10 cellular contexts compared by ENCODE assay signal in the genomic region with DNA sequence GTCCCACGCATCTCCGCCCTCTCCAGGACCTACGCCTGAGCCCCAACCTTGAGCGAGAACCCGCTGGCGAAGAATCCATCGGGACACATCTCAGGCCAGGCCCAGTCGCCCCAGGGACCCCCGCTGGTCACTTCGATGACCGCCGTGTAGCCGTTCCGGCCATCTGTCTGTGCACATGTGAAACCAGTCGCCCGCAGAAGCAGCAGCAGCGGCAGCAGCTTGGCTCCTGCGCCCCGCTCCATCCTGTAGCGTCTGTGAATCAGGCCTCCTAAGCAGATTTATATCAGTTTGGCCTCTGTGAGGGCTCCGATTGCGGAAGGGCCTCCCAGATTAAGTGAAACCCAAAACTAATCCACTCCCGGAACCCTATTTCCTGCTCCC. TPM values are rescaled to one million over a fixed set of nuclear protein-coding genes. Genes with fewer than 3 reads are reported as not detected.
DNase-seq lines count a peak whose midpoint lies in the region; ATAC-seq and TF ChIP-seq lines count a peak whose summit lies in the region.
"Had no signal": no experiment of that assay in that cellular context is flagged by ENCODE, and none has a peak within 500 bp of the region (broad histone marks: within the 10 kb centered on the region; RNA-seq: fewer than 3 reads in every experiment).

A gene with protein sequence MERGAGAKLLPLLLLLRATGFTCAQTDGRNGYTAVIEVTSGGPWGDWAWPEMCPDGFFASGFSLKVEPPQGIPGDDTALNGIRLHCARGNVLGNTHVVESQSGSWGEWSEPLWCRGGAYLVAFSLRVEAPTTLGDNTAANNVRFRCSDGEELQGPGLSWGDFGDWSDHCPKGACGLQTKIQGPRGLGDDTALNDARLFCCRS (minus strand): TSS at position 254 of the 381 bp plus-strand sequence. CDS start 12 bp downstream, at position 242.

- peak within 1 kb of the TSS; percentile 78 for H2AFZ ChIP-seq in osteoblast (ENCODE audit: low read length)

- H3K9ac ChIP-seq in colonic mucosa (ENCODE audit: low read depth in 2 of 2, low read length in 2 of 2), result peak within 1 kb of the TSS in 1 of 2 donors; percentile 58

- H3K79me2 ChIP-seq in osteoblast (ENCODE audit: insufficient read depth, low read length), result no peaks in the 10 kb centered on the region

- peaks cover 64% of the 10 kb centered on the region for H3K27me3 Mint-ChIP-seq in CD4-positive, CD25-positive, alpha-beta regulatory T cell

- peak within 1 kb of the TSS; percentile 77 for H3K4me2 ChIP-seq in osteoblast (ENCODE audit: insufficient read depth, low read length)

- H3K36me3 Mint-ChIP-seq in CD4-positive, CD25-positive, alpha-beta regulatory T cell, result peaks cover 3% of the 10 kb centered on the region

- TF ChIP-seq EP300 in esophagus muscularis mucosa (IDR thresholded peaks at IDR 0.05), result no peak

- peaks cover 0 to 2% (median 0%) of the 10 kb centered on the region in 7 donors for H3K9me3 Mint-ChIP-seq in CD4-positive, CD25-positive, alpha-beta regulatory T cell

- peaks cover 34% of the 10 kb centered on the region for H3K4me1 ChIP-seq in CD4-positive, CD25-positive, alpha-beta regulatory T cell (ENCODE audit: control insufficient read depth, insufficient read depth, low read length, poor library complexity, severe bottlenecking)
- peaks cover 36 to 50% (median 49%) of the 10 kb centered on the region in 4 donors for H3K4me1 ChIP-seq in esophagus muscularis mucosa
- peaks cover 30% of the 10 kb centered on the region for H3K4me1 ChIP-seq in osteoblast (ENCODE audit: insufficient read depth, low read length)
- no peaks in the 10 kb centered on the region for H3K4me1 ChIP-seq in colonic mucosa

- no peak for DNase-seq in CD4-positive, CD25-positive, alpha-beta regulatory T cell
- DNase-seq in NCI-H524 (lab: John Stamatoyannopoulos, UW) (peak; percentile 77 to 86), esophagus muscularis mucosa (ENCODE audit: extremely low spot score) (no peak), osteoblast (ENCODE audit: insufficient read length, low spot score, missing footprints) (peak; percentile 93), putamen (ENCODE audit: low spot score) (no peak), glomerular visceral epithelial cell (ENCODE audit: extremely low spot score) (no peak), NCI-H2227 (lab: John Stamatoyannopoulos, UW; ENCODE audit: unreplicated experiment) (no peak), colonic mucosa (no peak)
- DNase-seq: occipital lobe had no signal

- no peaks in the 10 kb centered on the region for H3K36me3 ChIP-seq in CD4-positive, CD25-positive, alpha-beta regulatory T cell (ENCODE audit: control insufficient read depth, insufficient read depth, low read length)
- no peaks in the 10 kb centered on the region for H3K36me3 ChIP-seq in esophagus muscularis mucosa
- H3K36me3 ChIP-seq in osteoblast (ENCODE audit: insufficient read depth, low read length), result no peaks in the 10 kb centered on the region
- H3K36me3 ChIP-seq in colonic mucosa, result no peaks in the 10 kb centered on the region

- peak within 1 kb of the TSS in 3 of 4 donors; percentile 50 to 86 (median 61) for H3K4me3 Mint-ChIP-seq in CD4-positive, CD25-positive, alpha-beta regulatory T cell

- H3K27me3 ChIP-seq in CD4-positive, CD25-positive, alpha-beta regulatory T cell (ENCODE audit: control insufficient read depth, insufficient read depth, low read length), result peaks cover 22% of the 10 kb centered on the region
- peaks cover 0 to 47% (median 9%) of the 10 kb centered on the region in 4 donors for H3K27me3 ChIP-seq in esophagus muscularis mucosa
- peaks cover 31% of the 10 kb centered on the region for H3K27me3 ChIP-seq in osteoblast (ENCODE audit: insufficient read depth, low read length)
- H3K27me3 ChIP-seq in colonic mucosa, result peaks cover 5% of the 10 kb centered on the region

- no peak within 1 kb of the TSS for H3K4me3 ChIP-seq in CD4-positive, CD25-positive, alpha-beta regulatory T cell (ENCODE audit: low read depth, low read length)
- H3K4me3 ChIP-seq in esophagus muscularis mucosa, result peak within 1 kb of the TSS; percentile 31 to 50 (median 42)
- H3K4me3 ChIP-seq in osteoblast (ENCODE audit: insufficient read depth, low read length), result peak within 1 kb of the TSS; percentile 64
- H3K4me3 ChIP-seq in colonic mucosa, result no peak within 1 kb of the TSS

- 0% methylated on average over 3 of the region's 23 CpGs for WGBS in esophagus muscularis mucosa

- H3K27ac ChIP-seq in CD4-positive, CD25-positive, alpha-beta regulatory T cell (ENCODE audit: insufficient read depth, low read length, poor library complexity, severe bottlenecking), result no peak within 1 kb of the TSS
- H3K27ac ChIP-seq in esophagus muscularis mucosa (replicated peaks in 1 of 4) (peak within 1 kb of the TSS in 1 of 4 donors; percentile 16), osteoblast (ENCODE audit: low read depth, low read length) (no peak within 1 kb of the TSS), colonic mucosa (no peak within 1 kb of the TSS)

- TF ChIP-seq CTCF in esophagus muscularis mucosa (IDR thresholded peaks at IDR 0.05) (no peak), osteoblast (IDR thresholded peaks at IDR 0.05; ENCODE audit: extremely low read depth, low read depth, low read length) (no peak), colonic mucosa (IDR thresholded peaks at IDR 0.05) (no peak)

- H3K27ac Mint-ChIP-seq in CD4-positive, CD25-positive, alpha-beta regulatory T cell, result peak within 1 kb of the TSS in 1 of 3 donors; percentile 9

- intact Hi-C loops in esophagus muscularis mucosa (cut with DNase I) (loop anchor here (2.0 kb wide), 1 partner anchor 103 kb away; no protein-coding TSS in a partner anchor), colonic mucosa (cut with DNase I) (loop anchor here (5.0 kb wide), 1 partner anchor 54 kb away; a partner anchor contains a TSS)

- no peaks in the 10 kb centered on the region for H4K20me1 ChIP-seq in osteoblast (ENCODE audit: insufficient read depth, low read length)

- peaks cover 5 to 41% (median 15%) of the 10 kb centered on the region in 4 donors for H3K4me1 Mint-ChIP-seq in CD4-positive, CD25-positive, alpha-beta regulatory T cell

- no peak for ATAC-seq in CD4-positive, CD25-positive, alpha-beta regulatory T cell (ENCODE audit: low read depth in 2 of 2)

- no peak for TF ChIP-seq POLR2A in esophagus muscularis mucosa (IDR thresholded peaks at IDR 0.05; ENCODE audit: low read depth)

- no peaks in the 10 kb centered on the region for H3K9me3 ChIP-seq in CD4-positive, CD25-positive, alpha-beta regulatory T cell (ENCODE audit: control insufficient read depth in 2 of 2, low read length in 2 of 2)
- H3K9me3 ChIP-seq in esophagus muscularis mucosa, result no peaks in the 10 kb centered on the region
- H3K9me3 ChIP-seq in osteoblast (ENCODE audit: low read depth, low read length), result no peaks in the 10 kb centered on the region
- no peaks in the 10 kb centered on the region for H3K9me3 ChIP-seq in colonic mucosa

RNA-seq across cellular contexts. Expression of the gene that starts here (rescaled TPM):
- total RNA-seq in CD4-positive, CD25-positive, alpha-beta regulatory T cell, result not detected
- under 1 TPM in 1 of 4 donors, not detected in 3; 0.71 TPM for polyA plus RNA-seq in CD4-positive, CD25-positive, alpha-beta regulatory T cell
- total RNA-seq in esophagus muscularis mucosa (1 to 10 TPM in 3 of 4 donors, under 1 TPM in 1; 0.86 to 3.3 (median 2.6) TPM), osteoblast (0.29 TPM in 1 of 2 replicates, not detected in the other), colonic mucosa (1 to 10 TPM in 1 of 2 donors, under 1 TPM in 1; 0.91 to 2.0 TPM)
- total RNA-seq: bronchial epithelial cell had no signal

Comparison
In these comparisons a context has a peak if more than half of its experiments do, and no peak if none do; other contexts are left out.
1. Peak in DNase-seq, H3K4me3 ChIP-seq and H3K4me2 ChIP-seq in osteoblast; RNA of the gene not detected or under 1 TPM.
2. DNase-seq: peak in NCI-H524 (2 of 2); none in CD4-positive, CD25-positive, alpha-beta regulatory T cell (0 of 3), esophagus muscularis mucosa (single experiment), putamen (single experiment), glomerular visceral epithelial cell (single experiment), NCI-H2227 (single experiment) and colonic mucosa (single experiment).
3. H3K4me3 ChIP-seq: peak in esophagus muscularis mucosa (4 of 4); none in CD4-positive, CD25-positive, alpha-beta regulatory T cell (single experiment) and colonic mucosa (single experiment).